18 cellular contexts compared by ENCODE assay signal in genomic region chr2:60843006-60843405, GRCh38. TPM values are rescaled to one million over a fixed set of nuclear protein-coding genes. Genes with fewer than 3 reads are reported as not detected.
A peak's percentile ranks its signal among the peaks of the same experiment; 100 is the strongest.
DNase-seq lines count a peak whose midpoint lies in the region; ATAC-seq, FAIRE-seq and TF ChIP-seq lines count a peak whose summit lies in the region.
"Had no signal": no experiment of that assay in that cellular context is flagged by ENCODE, and none has a peak within 500 bp of the region (broad histone marks: within the 10 kb centered on the region; RNA-seq: fewer than 3 reads in every experiment).

No MANE protein-coding gene starts in this region.

- H3K27me3 Mint-ChIP-seq in type B pancreatic cell: no peaks in the 10 kb centered on the region
- H3K27me3 Mint-ChIP-seq: CD4-positive, CD25-positive, alpha-beta regulatory T cell had no signal

- RAD21 ChIA-PET in GM12878 (lab: Charles Lee; ENCODE audit: unreplicated experiment): interaction anchor here (1.4 kb wide), 1 partner anchor 39 kb away, joined by 6 read pairs; the partner anchor contains the start of gene REL

- FAIRE-seq in GM12878 (lab: Jason Lieb, UNC) (no peak), HTR-8/SVneo (lab: Jason Lieb, UNC) (no peak)

- H3K79me2 ChIP-seq in GM12878 (ENCODE audit: control insufficient read depth, insufficient read depth, low read length): no peaks in the 10 kb centered on the region

- no peaks in the 10 kb centered on the region for H4K20me1 ChIP-seq in GM12878 (ENCODE audit: control insufficient read depth, insufficient read depth)

- H3K9me3 Mint-ChIP-seq in type B pancreatic cell: peaks cover 4% of the 10 kb centered on the region
- H3K9me3 Mint-ChIP-seq: GM23338 had no signal

- peak overlapping the region; percentile 45 for H2AFZ ChIP-seq in GM12878 (ENCODE audit: control insufficient read depth, low read depth, low read length)
- H2AFZ ChIP-seq: GM23338 had no signal

- BruUV-seq in GM12878 (replicated peaks; lab: Mats Ljungman, UMichigan): no TSS peak

- SMC1A ChIA-PET in GM12878 (lab: Charles Lee; ENCODE audit: uncharacterized antibody, unreplicated experiment): interaction anchor here (2.2 kb wide), 1 partner anchor 32 kb away, joined by 6 read pairs; no protein-coding TSS in a partner anchor

- in situ Hi-C loops in GM12878 (cut with MboI): no loop called here

- DNase-seq in NAMALWA (ENCODE audit: low spot score) (peak; percentile 58), GM12878 (ENCODE audit: low read depth, low spot score) (no peak), type B pancreatic cell (ENCODE audit: extremely low spot score, unreplicated experiment) (no peak), HTR-8/SVneo (ENCODE audit: insufficient read length, low spot score) (no peak), GM19240 (ENCODE audit: insufficient read length, low spot score) (no peak), DMS53 treated with DMSO at 0.1 percent for 48 hours (lab: John Stamatoyannopoulos, UW; ENCODE audit: unreplicated experiment) (no peak)
- DNase-seq: CD4-positive, CD25-positive, alpha-beta regulatory T cell; DND-41; NCI-H1417; NCI-H1694 treated with DMSO at 0.1 percent for 48 hours; NCI-H2081 treated with DMSO at 0.1 percent for 48 hours; NCI-H2171 treated with DMSO at 0.1 percent for 48 hours; NCI-H524 treated with DMSO at 0.1 percent for 48 hours; PC-3; SHP77 had no signal

- CTCF ChIA-PET in GM12878 (lab: Yijun Ruan, JAX): interaction anchor here (2.1 kb wide), 1 partner anchor 10 kb away, joined by 5 read pairs; no protein-coding TSS in a partner anchor

- TF ChIP-seq EP300 in GM12878 (IDR thresholded peaks at IDR 0.05; ENCODE audit: borderline replicate concordance in 1 of 2, control insufficient read depth in 1 of 2, low read depth in 2 of 2, low read length in 2 of 2): no peak

- no peak overlapping the region for H3K4me3 Mint-ChIP-seq in type B pancreatic cell
- H3K4me3 Mint-ChIP-seq: CD4-positive, CD25-positive, alpha-beta regulatory T cell; GM23338 had no signal

- TF ChIP-seq CTCF in GM12875 (IDR thresholded peaks at IDR 0.05; ENCODE audit: borderline replicate concordance, insufficient read depth, low read depth, low read length): no peak
- no peak for TF ChIP-seq CTCF in GM12878 (IDR thresholded peaks at IDR 0.05 in 2 of 3, conservative IDR thresholded peaks at IDR 0.05 in 1 of 3; ENCODE audit: control insufficient read depth in 2 of 3, extremely low read depth in 1 of 3, insufficient read depth in 1 of 3, low read depth in 3 of 3, low read length in 3 of 3)
- TF ChIP-seq CTCF in type B pancreatic cell (conservative IDR thresholded peaks at IDR 0.05): no peak

- H3K27ac Mint-ChIP-seq in type B pancreatic cell: no peak overlapping the region
- H3K27ac Mint-ChIP-seq: GM23338 had no signal

- TF ChIP-seq POLR2A in GM12878 (IDR thresholded peaks at IDR 0.05; ENCODE audit: low read depth, low read length): no peak

- intact Hi-C loops in GM12878 (cut with micrococcal nuclease; ENCODE audit: unreplicated experiment): no loop called here

- peak overlapping the region; percentile 26 for H3K4me3 ChIP-seq in GM12875 (ENCODE audit: low read depth, low read length)
- peak overlapping the region; percentile 34; the same call in 1 of the 2 replicates for H3K4me3 ChIP-seq in GM12878
- H3K4me3 ChIP-seq: GM23338, HAP-1 had no signal

- H3K4me2 ChIP-seq in GM12878 (ENCODE audit: control insufficient read depth, insufficient read depth): peak overlapping the region; percentile 88
- H3K4me2 ChIP-seq: GM23338 had no signal

- H3K27ac ChIP-seq in GM12878 (ENCODE audit: control insufficient read depth, insufficient read depth): peak overlapping the region; percentile 52

- POLR2A ChIA-PET in GM12878 (lab: Charles Lee): no interaction called here

- H3K36me3 Mint-ChIP-seq in type B pancreatic cell: no peaks in the 10 kb centered on the region
- H3K36me3 Mint-ChIP-seq: CD4-positive, CD25-positive, alpha-beta regulatory T cell had no signal

- peaks cover 4% of the 10 kb centered on the region for H3K4me1 Mint-ChIP-seq in type B pancreatic cell (ENCODE audit: unreplicated experiment)

- 0% methylated on average over 6 of the region's 6 CpGs for WGBS in GM12878 (ENCODE audit: insufficient coverage, insufficient replicate concordance, low lambda C conversion rate, missing lambda C conversion rate)

- no peak for TF ChIP-seq RAD21 in GM12878 (IDR thresholded peaks at IDR 0.05; ENCODE audit: insufficient read depth, low read depth, low read length)

- no peaks in the 10 kb centered on the region for H3K36me3 ChIP-seq in GM12878 (ENCODE audit: control insufficient read depth in 2 of 2, insufficient read depth in 2 of 2, low read length in 1 of 2)
- H3K36me3 ChIP-seq: HAP-1 had no signal

- no peaks in the 10 kb centered on the region for H3K9me3 ChIP-seq in GM12878 (replicated peaks; ENCODE audit: control insufficient read depth, insufficient read depth, low read length)
- H3K9me3 ChIP-seq: HAP-1 had no signal

- H3K4me1 ChIP-seq in GM12878 (ENCODE audit: control insufficient read depth, insufficient read depth, low read length): peaks cover 72% of the 10 kb centered on the region

- H3K9ac ChIP-seq in GM12878 (ENCODE audit: control insufficient read depth, insufficient read depth, low read length): peak overlapping the region; percentile 41

- no peaks in the 10 kb centered on the region for H3K27me3 ChIP-seq in GM12878 (replicated peaks in 1 of 2; ENCODE audit: control insufficient read depth in 2 of 2, insufficient read depth in 2 of 2, low read length in 1 of 2)

- no peak for ATAC-seq in GM12878
- ATAC-seq: GM23338, PC-3 had no signal

TF ChIP-seq in GM12878, 131 proteins besides CTCF, POLR2A, EP300 and RAD21:
- TF ChIP-seq CEBPB (IDR thresholded peaks at IDR 0.05; ENCODE audit: borderline replicate concordance in 1 of 2, low read depth in 2 of 2, low read length in 2 of 2) (no peak), RELB (IDR thresholded peaks at IDR 0.05; ENCODE audit: low read depth) (no peak), SUZ12 (IDR thresholded peaks at IDR 0.05; ENCODE audit: unreplicated experiment) (no peak), NFXL1 (IDR thresholded peaks at IDR 0.05; ENCODE audit: borderline replicate concordance) (no peak), ZNF274 (IDR thresholded peaks at IDR 0.05; ENCODE audit: insufficient read depth, insufficient read length) (no peak), EED (IDR thresholded peaks at IDR 0.05; ENCODE audit: low read depth) (0 out of 2 replicates have a peak, but pooled peaks have one; percentile 12), MTA2 (IDR thresholded peaks at IDR 0.05; ENCODE audit: low read depth) (no peak)

RNA-seq across cellular contexts. Expression of gene REL, which starts 38.4 kb away (rescaled TPM):
- 245 and 256 TPM in 2 replicates for total RNA-seq in GM12878 (2013; cell fraction: nucleolus; rRNA removed)
- total RNA-seq in GM12878 (2014; rRNA removed): 35.5 and 41.1 TPM in 2 replicates
- total RNA-seq in GM12878 (2014; rRNA removed; fragmentation: Illumina TruSeq; extraction: Trizol): 48.9 and 53.0 TPM in 2 replicates
- 49.3 and 52.4 TPM in 2 replicates for total RNA-seq in GM12878 (2021)
- 13.0 TPM for polyA plus RNA-seq in GM12878 (2011; ENCODE audit: low read depth)
- polyA plus RNA-seq in GM12878 (2011; rRNA removed): 27.8 and 35.1 TPM in 2 replicates
- 14.0 and 18.0 TPM in 2 replicates for polyA plus RNA-seq in GM12878 (2011; cell fraction: cytosol; rRNA removed)
- 18.9 and 23.2 TPM in 2 replicates for polyA plus RNA-seq in GM12878 (2011; cell fraction: nucleus; rRNA removed)
- 11.0 and 15.9 TPM in 2 replicates for polyA plus RNA-seq in GM12878 (2012)
- 47.5 and 56.1 TPM in 2 replicates for polyA plus RNA-seq in GM12878 (2014; fragmentation: Illumina TruSeq; extraction: Trizol)
- polyA plus RNA-seq in GM12878 (2014; fragmentation: Nextera tagmentation; extraction: Ambion mirVana): 10 to 100 TPM in 1 of 2 experiments, 1 to 10 TPM in 1; 6.3 to 17.7 TPM
- polyA plus RNA-seq in GM12878 (2014; rRNA removed): 20.2 and 25.4 TPM in 2 replicates
- polyA plus RNA-seq in GM12878 (2016; fragmentation: Nextera tagmentation; extraction: Ambion mirVana): 10 to 100 TPM; 21.9 to 25.4 TPM
- 53.4 and 82.2 TPM in 2 replicates for polyA minus RNA-seq in GM12878 (2011; rRNA and poly(A)+ RNA removed)
- 21.5 and 23.4 TPM in 2 replicates for polyA minus RNA-seq in GM12878 (2011; cell fraction: cytosol; rRNA and poly(A)+ RNA removed)
- 21.8 and 37.1 TPM in 2 replicates for polyA minus RNA-seq in GM12878 (2011; cell fraction: nucleus; rRNA and poly(A)+ RNA removed)
- 10.7 and 11.3 TPM in 2 replicates for total RNA-seq in type B pancreatic cell (ENCODE audit: low replicate concordance)
